8 cellular contexts compared by ENCODE assay signal in the genomic region with DNA sequence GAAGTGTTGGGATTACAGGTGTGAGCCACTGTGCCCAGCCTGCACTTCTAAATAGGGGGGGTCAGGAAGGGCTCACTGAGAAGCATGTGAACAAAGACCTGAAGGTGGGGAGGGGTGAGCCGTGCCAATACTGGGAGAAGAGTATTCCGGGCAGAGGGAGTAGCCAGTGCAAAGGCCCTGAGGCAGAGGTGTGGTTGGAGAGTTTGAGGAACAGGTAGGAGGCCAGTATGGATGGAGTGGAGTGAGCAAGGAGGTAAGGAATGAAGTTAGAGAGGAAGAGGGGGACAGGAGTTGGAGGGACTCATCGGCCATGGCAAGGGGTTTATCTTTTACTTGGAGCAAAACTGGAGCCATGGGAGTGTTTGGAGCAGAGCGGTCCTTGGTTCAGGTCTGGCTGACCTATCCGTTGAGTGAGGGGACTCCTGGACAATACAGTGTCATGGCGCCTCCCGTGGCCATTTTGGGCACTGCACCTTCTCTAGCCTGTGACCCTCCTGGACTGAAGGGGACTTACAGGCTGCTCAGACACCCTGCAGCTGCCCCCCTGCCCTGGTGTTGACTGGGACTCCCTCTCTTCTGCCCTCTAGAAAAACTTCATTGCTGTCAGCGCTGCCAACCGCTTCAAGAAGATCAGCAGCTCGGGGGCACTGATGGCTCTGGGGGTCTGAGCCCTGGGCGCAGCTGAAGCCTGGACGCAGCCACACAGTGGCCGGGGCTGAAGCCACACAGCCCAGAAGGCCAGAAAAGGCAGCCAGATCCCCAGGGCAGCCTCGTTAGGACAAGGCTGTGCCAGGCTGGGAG. TPM values are rescaled to one million over a fixed set of nuclear protein-coding genes. Genes with fewer than 3 reads are reported as not detected.
DNase-seq lines count a peak whose midpoint lies in the region; TF ChIP-seq lines count a peak whose summit lies in the region.

No MANE protein-coding gene starts in this region.

- H3K27ac Mint-ChIP-seq in activated CD4-positive, alpha-beta memory T cell treated with anti-CD3 and anti-CD28 coated beads, Interleukin-2, amount 10 ng/mL, durations not matched to agents 7 days and 5 days = no peak overlapping the region
- no peak overlapping the region for H3K27ac Mint-ChIP-seq in endothelial cell (ENCODE audit: unreplicated experiment)
- H3K27ac Mint-ChIP-seq in type B pancreatic cell = no peak overlapping the region

- no peaks in the 10 kb centered on the region for H3K9me2 ChIP-seq in neural cell (ENCODE audit: insufficient read depth, low read length)

- POLR2A ChIA-PET in activated CD4-positive, alpha-beta memory T cell treated with anti-CD3 and anti-CD28 coated beads, Interleukin-2, amount 10 ng/mL, durations not matched to agents 7 days and 5 days (lab: Charles Lee) = no interaction called here

- TF ChIP-seq RAD21 in neural cell (conservative IDR thresholded peaks at IDR 0.05) = no peak

- CTCF ChIA-PET in activated CD4-positive, alpha-beta memory T cell treated with anti-CD3 and anti-CD28 coated beads, Interleukin-2, amount 10 ng/mL, durations not matched to agents 7 days and 5 days (lab: Charles Lee) = interaction anchor here (0.7 to 6.5 kb wide), 7 partner anchors 9 to 258 kb away, joined by 3 to 35 read pairs (median 4); no protein-coding TSS in a partner anchor

- H3K27me3 Mint-ChIP-seq in activated CD4-positive, alpha-beta memory T cell treated with anti-CD3 and anti-CD28 coated beads, Interleukin-2, amount 10 ng/mL, durations not matched to agents 7 days and 5 days = no peaks in the 10 kb centered on the region
- H3K27me3 Mint-ChIP-seq in endothelial cell (ENCODE audit: unreplicated experiment) (peaks cover 7% of the 10 kb centered on the region), type B pancreatic cell (no peaks in the 10 kb centered on the region)

- peak; percentile 89 for TF ChIP-seq CTCF in NB4 (IDR thresholded peaks at IDR 0.05; ENCODE audit: low read depth, low read length)
- peak; percentile 93 for TF ChIP-seq CTCF in endothelial cell (IDR thresholded peaks at IDR 0.05; ENCODE audit: unreplicated experiment)
- peak; percentile 72 for TF ChIP-seq CTCF in neural cell (IDR thresholded peaks at IDR 0.05; ENCODE audit: poor library complexity, severe bottlenecking)
- TF ChIP-seq CTCF in type B pancreatic cell (conservative IDR thresholded peaks at IDR 0.05) = peak; percentile 99

- H3K4me3 ChIP-seq in NB4 (ENCODE audit: low read depth, low read length) (no peak overlapping the region), neural cell (ENCODE audit: low read length) (no peak overlapping the region)

- no peak overlapping the region for H3K4me3 Mint-ChIP-seq in activated CD4-positive, alpha-beta memory T cell treated with anti-CD3 and anti-CD28 coated beads, Interleukin-2, amount 10 ng/mL, durations not matched to agents 7 days and 5 days
- no peak overlapping the region for H3K4me3 Mint-ChIP-seq in endothelial cell (ENCODE audit: unreplicated experiment)
- peak overlapping the region; percentile 14 for H3K4me3 Mint-ChIP-seq in type B pancreatic cell

- peaks cover 26% of the 10 kb centered on the region for H3K4me1 Mint-ChIP-seq in activated CD4-positive, alpha-beta memory T cell treated with anti-CD3 and anti-CD28 coated beads, Interleukin-2, amount 10 ng/mL, durations not matched to agents 7 days and 5 days
- H3K4me1 Mint-ChIP-seq in endothelial cell (ENCODE audit: unreplicated experiment) (peaks cover 27% of the 10 kb centered on the region), type B pancreatic cell (ENCODE audit: unreplicated experiment) (peaks cover 22% of the 10 kb centered on the region)

- no peak overlapping the region for H3K9ac ChIP-seq in neural cell (ENCODE audit: low read length)

- no peak for TF ChIP-seq EP300 in neural cell (conservative IDR thresholded peaks at IDR 0.05; ENCODE audit: poor library complexity, severe bottlenecking)

- peak; percentile 5 for DNase-seq in NCI-H1436 (lab: John Stamatoyannopoulos, UW)
- no peak for DNase-seq in NCI-H1436 treated with DMSO at 0.1 percent for 48 hours (lab: John Stamatoyannopoulos, UW)
- peak; percentile 72 for DNase-seq in NB4 (ENCODE audit: low read depth)
- DNase-seq in activated CD4-positive, alpha-beta memory T cell treated with anti-CD3 and anti-CD28 coated beads, Interleukin-2, amount 10 ng/mL, durations not matched to agents 7 days and 5 days = peak; percentile 65
- peak; percentile 94 for DNase-seq in endothelial cell (ENCODE audit: low spot score)
- DNase-seq in type B pancreatic cell (ENCODE audit: extremely low spot score, unreplicated experiment) = peak; percentile 88
- DNase-seq in cerebellar nuclear complex (lab: John Stamatoyannopoulos, UW) = no peak

- H3K9me3 Mint-ChIP-seq in activated CD4-positive, alpha-beta memory T cell treated with anti-CD3 and anti-CD28 coated beads, Interleukin-2, amount 10 ng/mL, durations not matched to agents 7 days and 5 days = no peaks in the 10 kb centered on the region
- H3K9me3 Mint-ChIP-seq in endothelial cell (ENCODE audit: unreplicated experiment) (no peaks in the 10 kb centered on the region), type B pancreatic cell (no peaks in the 10 kb centered on the region)

- no peaks in the 10 kb centered on the region for H4K20me1 ChIP-seq in neural cell (ENCODE audit: insufficient read depth)

- H3K79me2 ChIP-seq in neural cell (replicated peaks; ENCODE audit: insufficient read depth, low read length) = no peaks in the 10 kb centered on the region

- TF ChIP-seq POLR2A in NB4 (IDR thresholded peaks at IDR 0.05; ENCODE audit: extremely low read depth, insufficient read length) = no peak

- no peaks in the 10 kb centered on the region for H3K9me3 ChIP-seq in neural cell (ENCODE audit: low read length)

- H3K36me3 ChIP-seq in neural cell (ENCODE audit: insufficient read depth, low read length) = no peaks in the 10 kb centered on the region

- H3F3A ChIP-seq in neural cell (ENCODE audit: insufficient read depth, low read length, poor library complexity, severe bottlenecking) = no peaks in the 10 kb centered on the region

- no peak overlapping the region for H2AFZ ChIP-seq in neural cell (ENCODE audit: low read depth, low read length)

- no peaks in the 10 kb centered on the region for H3K27me3 ChIP-seq in neural cell (ENCODE audit: insufficient read depth, low read depth, low read length)

- no peak overlapping the region for H3K27ac ChIP-seq in neural cell (ENCODE audit: low read length)

- H3K36me3 Mint-ChIP-seq in activated CD4-positive, alpha-beta memory T cell treated with anti-CD3 and anti-CD28 coated beads, Interleukin-2, amount 10 ng/mL, durations not matched to agents 7 days and 5 days (ENCODE audit: low read depth) = no peaks in the 10 kb centered on the region
- peaks cover 3% of the 10 kb centered on the region for H3K36me3 Mint-ChIP-seq in endothelial cell (ENCODE audit: low read depth, unreplicated experiment)
- H3K36me3 Mint-ChIP-seq in type B pancreatic cell = no peaks in the 10 kb centered on the region

- H3K4me2 ChIP-seq in neural cell (ENCODE audit: low read length) = no peak overlapping the region

TF ChIP-seq in neural cell, 6 proteins besides CTCF, POLR2A, EP300 and RAD21 (continues in another document):
- TF ChIP-seq SMC3 (conservative IDR thresholded peaks at IDR 0.05; ENCODE audit: poor library complexity) (peak; percentile 22), EZH2 (IDR thresholded peaks at IDR 0.05; ENCODE audit: borderline replicate concordance, insufficient read depth, low read length, poor library complexity, severe bottlenecking) (no peak), TAF1 (IDR thresholded peaks at IDR 0.05; ENCODE audit: low read depth) (no peak), POLR2AphosphoS5 (IDR thresholded peaks at IDR 0.05) (no peak)

RNA-seq across cellular contexts. Expression of a gene that starts 12.1 kb away (rescaled TPM):
- total RNA-seq in activated CD4-positive, alpha-beta memory T cell treated with anti-CD3 and anti-CD28 coated beads, Interleukin-2, amount 10 ng/mL, durations not matched to agents 7 days and 5 days = not detected
- total RNA-seq in endothelial cell (ENCODE audit: unreplicated experiment) (9.6 TPM), type B pancreatic cell (ENCODE audit: low replicate concordance) (0.22 TPM in 1 of 2 replicates, not detected in the other)
- polyA plus RNA-seq in neural cell = not detected in 2 replicates
- polyA minus RNA-seq in neural cell = 0.58 TPM in 1 of 2 replicates, not detected in the other

RNA-seq across cellular contexts. Expression of a gene that starts 14.2 kb away (rescaled TPM):
- total RNA-seq in activated CD4-positive, alpha-beta memory T cell treated with anti-CD3 and anti-CD28 coated beads, Interleukin-2, amount 10 ng/mL, durations not matched to agents 7 days and 5 days = under 1 TPM; 0.33 to 0.45 TPM
- total RNA-seq in endothelial cell (ENCODE audit: unreplicated experiment) = 1.7 TPM
- 0.22 TPM in 1 of 2 replicates, not detected in the other for polyA plus RNA-seq in neural cell
- 0.23 and 0.49 TPM in 2 replicates for polyA minus RNA-seq in neural cell
- 0.21 and 0.77 TPM in 2 replicates for total RNA-seq in type B pancreatic cell (ENCODE audit: low replicate concordance)

RNA-seq across cellular contexts. Expression of a gene that starts 37.0 kb away (rescaled TPM):
- not detected for total RNA-seq in activated CD4-positive, alpha-beta memory T cell treated with anti-CD3 and anti-CD28 coated beads, Interleukin-2, amount 10 ng/mL, durations not matched to agents 7 days and 5 days
- total RNA-seq in endothelial cell (ENCODE audit: unreplicated experiment) = 2.1 TPM
- 62.7 and 68.9 TPM in 2 replicates for polyA plus RNA-seq in neural cell
- 28.0 and 39.0 TPM in 2 replicates for polyA minus RNA-seq in neural cell
- 3.0 and 9.1 TPM in 2 replicates for total RNA-seq in type B pancreatic cell (ENCODE audit: low replicate concordance)

RNA-seq across cellular contexts. Expression of a gene that starts 37.1 kb away (rescaled TPM):
- total RNA-seq in activated CD4-positive, alpha-beta memory T cell treated with anti-CD3 and anti-CD28 coated beads, Interleukin-2, amount 10 ng/mL, durations not matched to agents 7 days and 5 days = not detected
- total RNA-seq in endothelial cell (ENCODE audit: unreplicated experiment) (0.46 TPM), type B pancreatic cell (ENCODE audit: low replicate concordance) (0.17 and 3.4 TPM in 2 replicates)
- 6.1 and 8.0 TPM in 2 replicates for polyA plus RNA-seq in neural cell
- polyA minus RNA-seq in neural cell = 3.6 and 4.6 TPM in 2 replicates

Comparison
In these comparisons a context has a peak if more than half of its experiments do, and no peak if none do; other contexts are left out.
1. DNase-seq: peak in NCI-H1436 (single experiment), NB4 (single experiment), activated CD4-positive, alpha-beta memory T cell treated with anti-CD3 and anti-CD28 coated beads, Interleukin-2, amount 10 ng/mL, durations not matched to agents 7 days and 5 days (single experiment), endothelial cell (single experiment) and type B pancreatic cell (single experiment); none in NCI-H1436 treated with DMSO at 0.1 percent for 48 hours (single experiment) and cerebellar nuclear complex (0 of 2).
2. Peak in every context shown above with its lines, with median percentiles within 50 percentile points of each other: CTCF ChIP-seq.